In the genomic region with DNA sequence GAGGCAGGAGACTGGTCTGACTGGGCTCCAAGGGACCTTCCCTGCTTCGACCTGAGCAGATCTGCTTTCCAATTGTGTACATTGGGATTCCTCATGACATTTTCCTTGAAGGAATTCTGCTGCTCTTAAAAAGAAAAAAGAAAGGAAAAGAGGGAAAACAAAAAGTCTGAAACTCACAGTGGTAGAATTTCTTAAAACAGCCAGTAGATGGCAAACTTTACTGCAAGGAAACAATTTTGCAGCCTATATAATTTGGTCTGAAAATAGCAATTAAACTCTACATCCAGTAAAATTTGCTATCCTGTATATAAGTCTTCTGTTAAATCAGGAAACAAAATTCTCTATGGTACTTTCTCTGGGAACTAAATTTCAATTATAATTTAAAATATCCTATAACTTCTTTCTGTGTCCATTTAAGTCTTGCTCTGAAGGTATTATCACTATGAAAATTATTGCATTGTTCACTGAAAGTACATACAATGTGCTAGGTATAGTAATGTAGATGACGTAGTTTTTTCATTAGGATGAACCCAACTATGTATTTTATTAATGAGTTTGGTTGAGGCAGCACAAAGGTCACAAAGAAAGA, we compare ENCODE assay signal across 1 cellular context.
TF ChIP-seq lines count a peak whose summit lies in the region.

No MANE protein-coding gene starts in this region.

TF ChIP-seq in H1, 55 proteins besides CTCF, POLR2A, EP300 and RAD21:
- TF ChIP-seq, protein P1, sequence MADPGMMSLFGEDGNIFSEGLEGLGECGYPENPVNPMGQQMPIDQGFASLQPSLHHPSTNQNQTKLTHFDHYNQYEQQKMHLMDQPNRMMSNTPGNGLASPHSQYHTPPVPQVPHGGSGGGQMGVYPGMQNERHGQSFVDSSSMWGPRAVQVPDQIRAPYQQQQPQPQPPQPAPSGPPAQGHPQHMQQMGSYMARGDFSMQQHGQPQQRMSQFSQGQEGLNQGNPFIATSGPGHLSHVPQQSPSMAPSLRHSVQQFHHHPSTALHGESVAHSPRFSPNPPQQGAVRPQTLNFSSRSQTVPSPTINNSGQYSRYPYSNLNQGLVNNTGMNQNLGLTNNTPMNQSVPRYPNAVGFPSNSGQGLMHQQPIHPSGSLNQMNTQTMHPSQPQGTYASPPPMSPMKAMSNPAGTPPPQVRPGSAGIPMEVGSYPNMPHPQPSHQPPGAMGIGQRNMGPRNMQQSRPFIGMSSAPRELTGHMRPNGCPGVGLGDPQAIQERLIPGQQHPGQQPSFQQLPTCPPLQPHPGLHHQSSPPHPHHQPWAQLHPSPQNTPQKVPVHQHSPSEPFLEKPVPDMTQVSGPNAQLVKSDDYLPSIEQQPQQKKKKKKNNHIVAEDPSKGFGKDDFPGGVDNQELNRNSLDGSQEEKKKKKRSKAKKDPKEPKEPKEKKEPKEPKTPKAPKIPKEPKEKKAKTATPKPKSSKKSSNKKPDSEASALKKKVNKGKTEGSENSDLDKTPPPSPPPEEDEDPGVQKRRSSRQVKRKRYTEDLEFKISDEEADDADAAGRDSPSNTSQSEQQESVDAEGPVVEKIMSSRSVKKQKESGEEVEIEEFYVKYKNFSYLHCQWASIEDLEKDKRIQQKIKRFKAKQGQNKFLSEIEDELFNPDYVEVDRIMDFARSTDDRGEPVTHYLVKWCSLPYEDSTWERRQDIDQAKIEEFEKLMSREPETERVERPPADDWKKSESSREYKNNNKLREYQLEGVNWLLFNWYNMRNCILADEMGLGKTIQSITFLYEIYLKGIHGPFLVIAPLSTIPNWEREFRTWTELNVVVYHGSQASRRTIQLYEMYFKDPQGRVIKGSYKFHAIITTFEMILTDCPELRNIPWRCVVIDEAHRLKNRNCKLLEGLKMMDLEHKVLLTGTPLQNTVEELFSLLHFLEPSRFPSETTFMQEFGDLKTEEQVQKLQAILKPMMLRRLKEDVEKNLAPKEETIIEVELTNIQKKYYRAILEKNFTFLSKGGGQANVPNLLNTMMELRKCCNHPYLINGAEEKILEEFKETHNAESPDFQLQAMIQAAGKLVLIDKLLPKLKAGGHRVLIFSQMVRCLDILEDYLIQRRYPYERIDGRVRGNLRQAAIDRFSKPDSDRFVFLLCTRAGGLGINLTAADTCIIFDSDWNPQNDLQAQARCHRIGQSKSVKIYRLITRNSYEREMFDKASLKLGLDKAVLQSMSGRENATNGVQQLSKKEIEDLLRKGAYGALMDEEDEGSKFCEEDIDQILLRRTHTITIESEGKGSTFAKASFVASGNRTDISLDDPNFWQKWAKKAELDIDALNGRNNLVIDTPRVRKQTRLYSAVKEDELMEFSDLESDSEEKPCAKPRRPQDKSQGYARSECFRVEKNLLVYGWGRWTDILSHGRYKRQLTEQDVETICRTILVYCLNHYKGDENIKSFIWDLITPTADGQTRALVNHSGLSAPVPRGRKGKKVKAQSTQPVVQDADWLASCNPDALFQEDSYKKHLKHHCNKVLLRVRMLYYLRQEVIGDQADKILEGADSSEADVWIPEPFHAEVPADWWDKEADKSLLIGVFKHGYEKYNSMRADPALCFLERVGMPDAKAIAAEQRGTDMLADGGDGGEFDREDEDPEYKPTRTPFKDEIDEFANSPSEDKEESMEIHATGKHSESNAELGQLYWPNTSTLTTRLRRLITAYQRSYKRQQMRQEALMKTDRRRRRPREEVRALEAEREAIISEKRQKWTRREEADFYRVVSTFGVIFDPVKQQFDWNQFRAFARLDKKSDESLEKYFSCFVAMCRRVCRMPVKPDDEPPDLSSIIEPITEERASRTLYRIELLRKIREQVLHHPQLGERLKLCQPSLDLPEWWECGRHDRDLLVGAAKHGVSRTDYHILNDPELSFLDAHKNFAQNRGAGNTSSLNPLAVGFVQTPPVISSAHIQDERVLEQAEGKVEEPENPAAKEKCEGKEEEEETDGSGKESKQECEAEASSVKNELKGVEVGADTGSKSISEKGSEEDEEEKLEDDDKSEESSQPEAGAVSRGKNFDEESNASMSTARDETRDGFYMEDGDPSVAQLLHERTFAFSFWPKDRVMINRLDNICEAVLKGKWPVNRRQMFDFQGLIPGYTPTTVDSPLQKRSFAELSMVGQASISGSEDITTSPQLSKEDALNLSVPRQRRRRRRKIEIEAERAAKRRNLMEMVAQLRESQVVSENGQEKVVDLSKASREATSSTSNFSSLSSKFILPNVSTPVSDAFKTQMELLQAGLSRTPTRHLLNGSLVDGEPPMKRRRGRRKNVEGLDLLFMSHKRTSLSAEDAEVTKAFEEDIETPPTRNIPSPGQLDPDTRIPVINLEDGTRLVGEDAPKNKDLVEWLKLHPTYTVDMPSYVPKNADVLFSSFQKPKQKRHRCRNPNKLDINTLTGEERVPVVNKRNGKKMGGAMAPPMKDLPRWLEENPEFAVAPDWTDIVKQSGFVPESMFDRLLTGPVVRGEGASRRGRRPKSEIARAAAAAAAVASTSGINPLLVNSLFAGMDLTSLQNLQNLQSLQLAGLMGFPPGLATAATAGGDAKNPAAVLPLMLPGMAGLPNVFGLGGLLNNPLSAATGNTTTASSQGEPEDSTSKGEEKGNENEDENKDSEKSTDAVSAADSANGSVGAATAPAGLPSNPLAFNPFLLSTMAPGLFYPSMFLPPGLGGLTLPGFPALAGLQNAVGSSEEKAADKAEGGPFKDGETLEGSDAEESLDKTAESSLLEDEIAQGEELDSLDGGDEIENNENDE (IDR thresholded peaks at IDR 0.05; ENCODE audit: insufficient replicate concordance, low read length): no peak
- TF ChIP-seq EGR1 (IDR thresholded peaks at IDR 0.05; ENCODE audit: borderline replicate concordance, low read depth, low read length) (no peak), PHF8 (conservative IDR thresholded peaks at IDR 0.05; ENCODE audit: low read depth, low read length) (no peak), JUN (IDR thresholded peaks at IDR 0.05; ENCODE audit: low read depth, low read length) (no peak), CREB1 (IDR thresholded peaks at IDR 0.05) (no peak), CBX8 (IDR thresholded peaks at IDR 0.05; ENCODE audit: borderline replicate concordance, low read depth, low read length) (no peak), BACH1 (IDR thresholded peaks at IDR 0.05; ENCODE audit: low read length) (no peak), BCL11A (IDR thresholded peaks at IDR 0.05; ENCODE audit: low read depth in 2 of 2, low read length in 2 of 2) (no peak), TBP (IDR thresholded peaks at IDR 0.05; ENCODE audit: low read depth, low read length) (no peak), GTF2F1 (IDR thresholded peaks at IDR 0.05; ENCODE audit: borderline replicate concordance, low read depth, low read length) (no peak), NANOG (IDR thresholded peaks at IDR 0.05; ENCODE audit: insufficient read depth, low read depth, low read length, poor library complexity, severe bottlenecking) (no peak), POU5F1 (IDR thresholded peaks at IDR 0.05; ENCODE audit: low read depth, low read length) (no peak), RFX5 (IDR thresholded peaks at IDR 0.05; ENCODE audit: borderline replicate concordance, low read depth, low read length) (no peak), TAF7 (optimal IDR thresholded peaks at IDR 0.05; ENCODE audit: borderline replicate concordance, low read depth, low read length) (no peak), SP2 (IDR thresholded peaks at IDR 0.05; ENCODE audit: low read length) (no peak), JUND (IDR thresholded peaks at IDR 0.05; ENCODE audit: low read length) (no peak), GABPA (IDR thresholded peaks at IDR 0.05; ENCODE audit: borderline replicate concordance, insufficient read depth, low read length) (no peak), ASH2L (IDR thresholded peaks at IDR 0.05; ENCODE audit: low read length) (no peak)
- TF ChIP-seq, protein P2, sequence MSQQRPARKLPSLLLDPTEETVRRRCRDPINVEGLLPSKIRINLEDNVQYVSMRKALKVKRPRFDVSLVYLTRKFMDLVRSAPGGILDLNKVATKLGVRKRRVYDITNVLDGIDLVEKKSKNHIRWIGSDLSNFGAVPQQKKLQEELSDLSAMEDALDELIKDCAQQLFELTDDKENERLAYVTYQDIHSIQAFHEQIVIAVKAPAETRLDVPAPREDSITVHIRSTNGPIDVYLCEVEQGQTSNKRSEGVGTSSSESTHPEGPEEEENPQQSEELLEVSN (IDR thresholded peaks at IDR 0.05): no peak
- TF ChIP-seq, protein P3, sequence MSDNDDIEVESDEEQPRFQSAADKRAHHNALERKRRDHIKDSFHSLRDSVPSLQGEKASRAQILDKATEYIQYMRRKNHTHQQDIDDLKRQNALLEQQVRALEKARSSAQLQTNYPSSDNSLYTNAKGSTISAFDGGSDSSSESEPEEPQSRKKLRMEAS (IDR thresholded peaks at IDR 0.05): no peak
